ENCODE assay signal across 15 cellular contexts in genomic region chr1:191206808-191207207, GRCh38.
DNase-seq lines count a peak whose midpoint lies in the region; ATAC-seq, FAIRE-seq and TF ChIP-seq lines count a peak whose summit lies in the region.
"Had no signal": no experiment of that assay in that cellular context is flagged by ENCODE, and none has a peak within 500 bp of the region (broad histone marks: within the 10 kb centered on the region; RNA-seq: fewer than 3 reads in every experiment).

No MANE protein-coding gene starts in this region.

- no peak overlapping the region for H3K27ac Mint-ChIP-seq in Calu3 (ENCODE audit: unreplicated experiment)
- H3K27ac Mint-ChIP-seq: activated naive CD8-positive, alpha-beta T cell treated with anti-CD3 and anti-CD28 coated beads, Interleukin-2, amount 10 ng/mL, durations not matched to agents 7 days and 5 days; stimulated activated naive B cell treated with anti-CD40 and anti-IgM and Interleukin-4, amounts not matched to agents 10 μg/mL and 1 μg/mL and 100 μg/mL, for 72 hours had no signal

- H3K27me3 ChIP-seq in pancreas = no peaks in the 10 kb centered on the region
- H3K27me3 ChIP-seq: gastrocnemius medialis had no signal

- DNase-seq in Calu3 (peak; percentile 22), NCI-H69 (lab: John Stamatoyannopoulos, UW) (peak; percentile 32), epithelial cell of esophagus (ENCODE audit: low read depth) (peak; percentile 56), activated gamma-delta T cell treated with Interleukin-2 at 50 U/mL for 16 hours (no peak), pancreas (no peak), NCI-H2227 treated with DMSO at 0.1 percent for 48 hours (lab: John Stamatoyannopoulos, UW) (no peak), NCI-H510A (lab: John Stamatoyannopoulos, UW) (no peak)
- DNase-seq: activated naive CD8-positive, alpha-beta T cell treated with anti-CD3 and anti-CD28 coated beads, Interleukin-2, amount 10 ng/mL, durations not matched to agents 7 days and 5 days; DMS79; gastrocnemius medialis; kidney glomerular epithelial cell; stimulated activated CD4-positive, alpha-beta T cell treated with anti-CD3 and anti-CD28 coated beads, Interleukin-4, amount 100 ng/mL, for 1 hour; stimulated activated naive B cell treated with anti-CD40 and anti-IgM and Interleukin-4, amounts not matched to agents 10 μg/mL and 1 μg/mL and 100 μg/mL, for 72 hours had no signal

- intact Hi-C loops in Calu3 (cut with micrococcal nuclease; ENCODE audit: unreplicated experiment) = no loop called here
- intact Hi-C loops in pancreas (cut with DNase I) = no loop called here

- whole genome bisulfite sequencing in pancreas, 2 donors = 24 to 33% methylated on average over 2 of the region's 2 CpGs

- no peaks in the 10 kb centered on the region for H3K4me1 Mint-ChIP-seq in Calu3 (ENCODE audit: low read depth, unreplicated experiment)
- H3K4me1 Mint-ChIP-seq: activated naive CD8-positive, alpha-beta T cell treated with anti-CD3 and anti-CD28 coated beads, Interleukin-2, amount 10 ng/mL, durations not matched to agents 7 days and 5 days had no signal

- ATAC-seq in HG03060 (IDR thresholded peaks at IDR 0.05; ENCODE audit: low read depth, unreplicated experiment) (peak; percentile 50), pancreas (no peak)
- ATAC-seq: gastrocnemius medialis; stimulated activated naive B cell treated with anti-CD40 and anti-IgM and Interleukin-4, amounts not matched to agents 10 μg/mL and 1 μg/mL and 100 μg/mL, for 72 hours had no signal

- CTCF ChIA-PET in Calu3 (lab: Charles Lee) = no interaction called here

- no peaks in the 10 kb centered on the region for H3K9me3 Mint-ChIP-seq in Calu3 (ENCODE audit: low read depth, unreplicated experiment)

- H3K9me3 ChIP-seq in pancreas = no peaks in the 10 kb centered on the region
- H3K9me3 ChIP-seq: gastrocnemius medialis had no signal

- H3K4me3 ChIP-seq in epithelial cell of esophagus (ENCODE audit: low read length) (no peak overlapping the region), pancreas (no peak overlapping the region)
- H3K4me3 ChIP-seq: gastrocnemius medialis had no signal

- no peaks in the 10 kb centered on the region for H3K27me3 Mint-ChIP-seq in Calu3 (ENCODE audit: unreplicated experiment)
- H3K27me3 Mint-ChIP-seq: activated naive CD8-positive, alpha-beta T cell treated with anti-CD3 and anti-CD28 coated beads, Interleukin-2, amount 10 ng/mL, durations not matched to agents 7 days and 5 days; stimulated activated naive B cell treated with anti-CD40 and anti-IgM and Interleukin-4, amounts not matched to agents 10 μg/mL and 1 μg/mL and 100 μg/mL, for 72 hours had no signal

- no peaks in the 10 kb centered on the region for H3K36me3 Mint-ChIP-seq in Calu3 (ENCODE audit: insufficient read depth, unreplicated experiment)
- H3K36me3 Mint-ChIP-seq: activated naive CD8-positive, alpha-beta T cell treated with anti-CD3 and anti-CD28 coated beads, Interleukin-2, amount 10 ng/mL, durations not matched to agents 7 days and 5 days; stimulated activated naive B cell treated with anti-CD40 and anti-IgM and Interleukin-4, amounts not matched to agents 10 μg/mL and 1 μg/mL and 100 μg/mL, for 72 hours had no signal

- no peak for TF ChIP-seq CTCF in Calu3 (IDR thresholded peaks at IDR 0.05; ENCODE audit: unreplicated experiment)
- TF ChIP-seq CTCF in epithelial cell of esophagus (IDR thresholded peaks at IDR 0.05; ENCODE audit: insufficient read depth, low read depth, low read length, missing control alignments) = no peak
- TF ChIP-seq CTCF in pancreas (IDR thresholded peaks at IDR 0.05) = no peak

- H3K27ac ChIP-seq in pancreas = no peak overlapping the region
- H3K27ac ChIP-seq: gastrocnemius medialis, VCaP had no signal

- H3K36me3 ChIP-seq in pancreas = no peaks in the 10 kb centered on the region
- H3K36me3 ChIP-seq: gastrocnemius medialis had no signal

- H3K4me1 ChIP-seq in pancreas = no peaks in the 10 kb centered on the region
- H3K4me1 ChIP-seq: gastrocnemius medialis had no signal

- BruUV-seq in Calu3 (replicated peaks; lab: Mats Ljungman, UMichigan) = no TSS peak

- FAIRE-seq in pancreas (lab: Jason Lieb, UNC) = no peak

- no peak overlapping the region for H3K4me3 Mint-ChIP-seq in Calu3 (ENCODE audit: low read depth, unreplicated experiment)
- H3K4me3 Mint-ChIP-seq: activated naive CD8-positive, alpha-beta T cell treated with anti-CD3 and anti-CD28 coated beads, Interleukin-2, amount 10 ng/mL, durations not matched to agents 7 days and 5 days; stimulated activated naive B cell treated with anti-CD40 and anti-IgM and Interleukin-4, amounts not matched to agents 10 μg/mL and 1 μg/mL and 100 μg/mL, for 72 hours had no signal

Comparison
In these comparisons a context has a peak if more than half of its experiments do, and no peak if none do; other contexts are left out.
1. DNase-seq: peak in Calu3 (single experiment), NCI-H69 (single experiment) and epithelial cell of esophagus (single experiment); none in activated gamma-delta T cell treated with Interleukin-2 at 50 U/mL for 16 hours (single experiment), pancreas (0 of 6), NCI-H2227 treated with DMSO at 0.1 percent for 48 hours (single experiment) and NCI-H510A (single experiment).